Comparison of ENCODE assay signal across 3 cellular contexts in genomic region chr5:74829413-74829812, GRCh38.
TF ChIP-seq lines count a peak whose summit lies in the region.

No MANE protein-coding gene starts in this region.

TF ChIP-seq in HepG2, 621 proteins besides CTCF, POLR2A, EP300 and RAD21:
- TF ChIP-seq CEBPB (IDR thresholded peaks at IDR 0.05; ENCODE audit: borderline replicate concordance, low read depth, low read length) (peak; percentile 89), SRF (IDR thresholded peaks at IDR 0.05; ENCODE audit: low read depth, low read length) (no peak), ZNF121 (CRISPR knock-in tag; IDR thresholded peaks at IDR 0.05) (peak; percentile 98), ZNF660 (CRISPR knock-in tag; IDR thresholded peaks at IDR 0.05; ENCODE audit: borderline replicate concordance, low read depth) (no peak), IKZF5 (CRISPR knock-in tag; IDR thresholded peaks at IDR 0.05) (no peak), CEBPG (CRISPR knock-in tag; IDR thresholded peaks at IDR 0.05) (peak; percentile 84)

TF ChIP-seq in Ishikawa, 13 proteins besides CTCF, POLR2A, EP300 and RAD21:
- TF ChIP-seq CEBPB (IDR thresholded peaks at IDR 0.05): peak; percentile 95
- TF ChIP-seq TAF1 (IDR thresholded peaks at IDR 0.05; ENCODE audit: low read depth): no peak

TF ChIP-seq in H1, 55 proteins besides CTCF, POLR2A, EP300 and RAD21:
- TF ChIP-seq CEBPB (IDR thresholded peaks at IDR 0.05; ENCODE audit: low read depth, low read length): peak; percentile 96
- no peak for TF ChIP-seq EZH2 (IDR thresholded peaks at IDR 0.05; ENCODE audit: low read depth, low read length, severe bottlenecking)
